10 cellular contexts compared by ENCODE assay signal in genomic region chr10:60148266-60148840, GRCh38.
A peak's percentile ranks its signal among the peaks of the same experiment; 100 is the strongest.
DNase-seq lines count a peak whose midpoint lies in the region; ATAC-seq and TF ChIP-seq lines count a peak whose summit lies in the region.
"Had no signal": no experiment of that assay in that cellular context is flagged by ENCODE, and none has a peak within 500 bp of the region (broad histone marks: within the 10 kb centered on the region; RNA-seq: fewer than 3 reads in every experiment).

No MANE protein-coding gene starts in this region.

- H3K27ac Mint-ChIP-seq in Caco-2 (ENCODE audit: unreplicated experiment) = peak overlapping the region; percentile 13
- H3K27ac Mint-ChIP-seq in activated naive CD4-positive, alpha-beta T cell treated with anti-CD3 and anti-CD28 coated beads for 36 hours = no peak overlapping the region

- no peak overlapping the region for H3K4me2 ChIP-seq in osteoblast (ENCODE audit: insufficient read depth, low read length)

- no peak overlapping the region for H2AFZ ChIP-seq in osteoblast (ENCODE audit: low read length)

- intact Hi-C loops in Caco-2 (cut with micrococcal nuclease; ENCODE audit: unreplicated experiment) = loop anchor here (1.0 kb wide), 1 partner anchor 27 kb away; no protein-coding TSS in a partner anchor
- intact Hi-C loops in activated naive CD4-positive, alpha-beta T cell treated with anti-CD3 and anti-CD28 coated beads for 36 hours (cut with micrococcal nuclease) = no loop called here

- H4K20me1 ChIP-seq in osteoblast (ENCODE audit: insufficient read depth, low read length) = no peaks in the 10 kb centered on the region

- peaks cover 28% of the 10 kb centered on the region for H3K4me1 Mint-ChIP-seq in Caco-2 (ENCODE audit: low read depth, unreplicated experiment)
- H3K4me1 Mint-ChIP-seq in activated naive CD4-positive, alpha-beta T cell treated with anti-CD3 and anti-CD28 coated beads for 36 hours (ENCODE audit: low read depth) = no peaks in the 10 kb centered on the region

- CTCF ChIA-PET in Caco-2 (lab: Charles Lee) = interaction anchor here (1.4 kb wide), 1 partner anchor 56 kb away, joined by 5 read pairs; no protein-coding TSS in a partner anchor
- CTCF ChIA-PET in activated naive CD4-positive, alpha-beta T cell treated with anti-CD3 and anti-CD28 coated beads for 36 hours (lab: Charles Lee) = no interaction called here

- peaks cover 23% of the 10 kb centered on the region for H3K4me1 ChIP-seq in Caco-2
- H3K4me1 ChIP-seq in osteoblast (ENCODE audit: insufficient read depth, low read length) = no peaks in the 10 kb centered on the region

- H3K9me3 ChIP-seq in Caco-2 (peaks cover 6% of the 10 kb centered on the region; the same call in 1 of the 2 replicates), osteoblast (ENCODE audit: low read depth, low read length) (no peaks in the 10 kb centered on the region)

- H3K4me3 ChIP-seq in Caco-2 (ENCODE audit: low read depth, low read length) = no peak overlapping the region
- no peak overlapping the region for H3K4me3 ChIP-seq in osteoblast (ENCODE audit: insufficient read depth, low read length)

- no peak overlapping the region for H3K27ac ChIP-seq in osteoblast (ENCODE audit: low read depth, low read length)

- TF ChIP-seq CTCF in Caco-2 (IDR thresholded peaks at IDR 0.05; ENCODE audit: insufficient read depth in 1 of 2, low read depth in 1 of 2, low read length in 1 of 2, severe bottlenecking in 1 of 2, unreplicated experiment in 1 of 2) (no peak), osteoblast (IDR thresholded peaks at IDR 0.05; ENCODE audit: extremely low read depth, low read depth, low read length) (no peak)

- H3K9me3 Mint-ChIP-seq in Caco-2 (ENCODE audit: unreplicated experiment) = peaks cover 14% of the 10 kb centered on the region
- no peaks in the 10 kb centered on the region for H3K9me3 Mint-ChIP-seq in activated naive CD4-positive, alpha-beta T cell treated with anti-CD3 and anti-CD28 coated beads for 36 hours

- no TSS peak for BruUV-seq in Caco-2 (replicated peaks; lab: Mats Ljungman, UMichigan)

- H3K27me3 Mint-ChIP-seq in Caco-2 (ENCODE audit: insufficient read depth, unreplicated experiment) = no peaks in the 10 kb centered on the region
- H3K27me3 Mint-ChIP-seq in activated naive CD4-positive, alpha-beta T cell treated with anti-CD3 and anti-CD28 coated beads for 36 hours (ENCODE audit: low read depth) = no peaks in the 10 kb centered on the region

- H3K27me3 ChIP-seq in Caco-2 (replicated peaks; ENCODE audit: control insufficient read depth, insufficient read depth, low read length) (no peaks in the 10 kb centered on the region), osteoblast (ENCODE audit: insufficient read depth, low read length) (no peaks in the 10 kb centered on the region)

- DNase-seq in Caco-2 (peak in 1 of 2 experiments; percentile 21), OCI-M1 (lab: John Stamatoyannopoulos, UW) (peak; percentile 26), osteoblast (ENCODE audit: insufficient read length, low spot score, missing footprints) (peak; percentile 45), NCI-H2107 (lab: John Stamatoyannopoulos, UW) (no peak)
- no peak for DNase-seq in activated naive CD4-positive, alpha-beta T cell treated with anti-CD3 and anti-CD28 coated beads for 36 hours
- DNase-seq: DMS153, NCI-H1436 treated with DMSO at 0.1 percent for 48 hours had no signal

- H3K36me3 ChIP-seq in Caco-2 (ENCODE audit: control insufficient read depth, insufficient read depth, low read length) (no peaks in the 10 kb centered on the region), osteoblast (ENCODE audit: insufficient read depth, low read length) (no peaks in the 10 kb centered on the region)

- no peaks in the 10 kb centered on the region for H3K79me2 ChIP-seq in osteoblast (ENCODE audit: insufficient read depth, low read length)

- peak; percentile 66 for ATAC-seq in esophagus mucosa
- ATAC-seq in HG03025 (IDR thresholded peaks at IDR 0.05; ENCODE audit: low FRiP score, unreplicated experiment) = no peak
- no peak for ATAC-seq in GM21786 (IDR thresholded peaks at IDR 0.05; ENCODE audit: unreplicated experiment)

- no peak overlapping the region for H3K4me3 Mint-ChIP-seq in Caco-2 (ENCODE audit: unreplicated experiment)
- H3K4me3 Mint-ChIP-seq in activated naive CD4-positive, alpha-beta T cell treated with anti-CD3 and anti-CD28 coated beads for 36 hours = no peak overlapping the region

- H3K36me3 Mint-ChIP-seq in Caco-2 (ENCODE audit: insufficient read depth, unreplicated experiment) = peaks cover 9% of the 10 kb centered on the region
- peaks cover 12% of the 10 kb centered on the region for H3K36me3 Mint-ChIP-seq in activated naive CD4-positive, alpha-beta T cell treated with anti-CD3 and anti-CD28 coated beads for 36 hours (ENCODE audit: low read depth)

- POLR2A ChIA-PET in Caco-2 (lab: Charles Lee) = no interaction called here

Comparison
In these comparisons a context has a peak if more than half of its experiments do, and no peak if none do; other contexts are left out.
1. DNase-seq: peak in OCI-M1 (single experiment) and osteoblast (single experiment); none in activated naive CD4-positive, alpha-beta T cell treated with anti-CD3 and anti-CD28 coated beads for 36 hours (single experiment) and NCI-H2107 (single experiment).